Comparison of ENCODE assay signal across 1 cellular context in genomic region chr1:62784509-62785365, GRCh38.
TF ChIP-seq lines count a peak whose summit lies in the region.

No MANE protein-coding gene starts in this region.

TF ChIP-seq in IMR-90, 13 proteins besides CTCF, POLR2A, EP300 and RAD21 (continued from another document):
- TF ChIP-seq ELK1 (IDR thresholded peaks at IDR 0.05; ENCODE audit: borderline replicate concordance, low read depth, low read length): no peak
- no peak for TF ChIP-seq NFE2L2 (IDR thresholded peaks at IDR 0.05; ENCODE audit: low read depth, low read length)
- TF ChIP-seq CEBPB (IDR thresholded peaks at IDR 0.05; ENCODE audit: low read depth, low read length): no peak
- no peak for TF ChIP-seq FOS (IDR thresholded peaks at IDR 0.05; ENCODE audit: low read depth, low read length)
- TF ChIP-seq BHLHE40 (IDR thresholded peaks at IDR 0.05; ENCODE audit: low read depth, low read length): no peak
- TF ChIP-seq MXI1 (IDR thresholded peaks at IDR 0.05; ENCODE audit: borderline replicate concordance, low read depth, low read length): no peak
- no peak for TF ChIP-seq CHD1 (IDR thresholded peaks at IDR 0.05; ENCODE audit: low read depth, low read length)
- no peak for TF ChIP-seq RCOR1 (IDR thresholded peaks at IDR 0.05; ENCODE audit: insufficient replicate concordance, low read length)
- TF ChIP-seq MAFK (IDR thresholded peaks at IDR 0.05; ENCODE audit: low read depth, low read length): no peak
- TF ChIP-seq MAZ (IDR thresholded peaks at IDR 0.05; ENCODE audit: borderline replicate concordance, low read depth, low read length): no peak
- no peak for TF ChIP-seq SMC3 (IDR thresholded peaks at IDR 0.05; ENCODE audit: low read depth, low read length)
TF ChIP-seq in IMR-90: peak in this region for 0.
